Comparison of ENCODE assay signal across 15 cellular contexts in genomic region chr4:89797117-89797516, GRCh38. TPM values are rescaled to one million over a fixed set of nuclear protein-coding genes. Genes with fewer than 3 reads are reported as not detected.
DNase-seq lines count a peak whose midpoint lies in the region; ATAC-seq, FAIRE-seq and TF ChIP-seq lines count a peak whose summit lies in the region.
"Had no signal": no experiment of that assay in that cellular context is flagged by ENCODE, and none has a peak within 500 bp of the region (broad histone marks: within the 10 kb centered on the region; RNA-seq: fewer than 3 reads in every experiment).

No MANE protein-coding gene starts in this region.

- H3K9ac ChIP-seq in Karpas-422 (ENCODE audit: low read length), result no peak overlapping the region

- no peak overlapping the region for H3K27ac ChIP-seq in left ventricle myocardium inferior (replicated peaks)
- H3K27ac ChIP-seq in Karpas-422 (ENCODE audit: low read length), result no peak overlapping the region
- H3K27ac ChIP-seq: coronary artery had no signal

- no peaks in the 10 kb centered on the region for H3K79me2 ChIP-seq in Karpas-422 (ENCODE audit: low read length)

- H3K27me3 ChIP-seq in left ventricle myocardium inferior (ENCODE audit: low read depth), result no peaks in the 10 kb centered on the region
- H3K27me3 ChIP-seq in Karpas-422 (ENCODE audit: low read length), result no peaks in the 10 kb centered on the region

- TF ChIP-seq CTCF in left ventricle myocardium inferior (IDR thresholded peaks at IDR 0.05; ENCODE audit: borderline replicate concordance), result no peak
- no peak for TF ChIP-seq CTCF in fibroblast of pulmonary artery (IDR thresholded peaks at IDR 0.05; ENCODE audit: low read length, missing control alignments)

- no peak overlapping the region for H3K4me2 ChIP-seq in Karpas-422 (ENCODE audit: low read depth, low read length, poor library complexity, severe bottlenecking)

- ATAC-seq in left ventricle myocardium superior (no peak), SK-N-SH treated with all-trans-retinoic acid at 6 μM for 48 hours (peak; percentile 22; the same call in 2 of the 3 replicates)
- ATAC-seq: GM12878 had no signal

- peak; percentile 13 for FAIRE-seq in urothelium cell line (lab: Jason Lieb, UNC)
- FAIRE-seq: GM12878 had no signal

- H2AFZ ChIP-seq in Karpas-422 (ENCODE audit: low read length), result no peak overlapping the region

- no peaks in the 10 kb centered on the region for H3K9me3 ChIP-seq in left ventricle myocardium inferior (replicated peaks)
- H3K9me3 ChIP-seq in Karpas-422 (ENCODE audit: low read length), result no peaks in the 10 kb centered on the region

- H3K36me3 ChIP-seq in left ventricle myocardium inferior (no peaks in the 10 kb centered on the region), Karpas-422 (ENCODE audit: insufficient read depth, low read length) (no peaks in the 10 kb centered on the region)

- no peaks in the 10 kb centered on the region for H3K9me2 ChIP-seq in Karpas-422 (replicated peaks; ENCODE audit: insufficient read depth, low read length)

- H3K4me1 ChIP-seq in left ventricle myocardium inferior (no peaks in the 10 kb centered on the region), Karpas-422 (ENCODE audit: low read length) (no peaks in the 10 kb centered on the region)

- no peak overlapping the region for H3K4me3 ChIP-seq in left ventricle myocardium inferior
- no peak overlapping the region for H3K4me3 ChIP-seq in fibroblast of pulmonary artery (replicated peaks; ENCODE audit: low read depth, low read length)
- no peak overlapping the region for H3K4me3 ChIP-seq in Karpas-422 (ENCODE audit: low read length)
- H3K4me3 ChIP-seq: coronary artery, GM12878 had no signal

- H4K20me1 ChIP-seq in Karpas-422 (ENCODE audit: insufficient read depth, low read depth, low read length), result no peaks in the 10 kb centered on the region

- peak; percentile 29 for DNase-seq in left ventricle myocardium superior
- no peak for DNase-seq in left ventricle myocardium inferior
- DNase-seq in fibroblast of pulmonary artery (ENCODE audit: low read depth), result peak; percentile 85
- DNase-seq in urothelium cell line (ENCODE audit: low spot score), result peak; percentile 39
- no peak for DNase-seq in DMS79 (lab: John Stamatoyannopoulos, UW)
- DNase-seq in Karpas-422, result no peak
- no peak for DNase-seq in stimulated activated CD4-positive, alpha-beta T cell treated with anti-CD3 and anti-CD28 coated beads, Interleukin-15, amount 100 ng/mL, for 24 hours
- DNase-seq: activated CD8-positive, alpha-beta memory T cell treated with anti-CD3 and anti-CD28 coated beads, Interleukin-2, amount 50 U/mL, for 48 hours; activated naive CD8-positive, alpha-beta T cell treated with anti-CD3 and anti-CD28 coated beads for 36 hours; immature natural killer cell; NCI-H345; T-helper 1 cell had no signal

- intact Hi-C loops in left ventricle myocardium superior (cut with micrococcal nuclease), result no loop called here
- intact Hi-C loops in left ventricle myocardium inferior (cut with micrococcal nuclease), result no loop called here

TF ChIP-seq in SK-N-SH treated with all-trans-retinoic acid at 6 μM for 48 hours, 23 proteins besides CTCF, POLR2A, EP300 and RAD21:
- TF ChIP-seq TOX (CRISPR knock-in tag; IDR thresholded peaks at IDR 0.05; ENCODE audit: borderline replicate concordance), result 0 out of 2 replicates have a peak, but pooled peaks have one; percentile 34
- TF ChIP-seq GLIS3 (CRISPR knock-in tag; IDR thresholded peaks at IDR 0.05), result no peak
TF ChIP-seq in SK-N-SH treated with all-trans-retinoic acid at 6 μM for 48 hours: peak in this region for 1.

RNA-seq across cellular contexts. Expression of gene SNCA, which starts 39.8 kb away (rescaled TPM):
- total RNA-seq in left ventricle myocardium superior (4.6 TPM), left ventricle myocardium inferior (7.0 TPM)
- not detected in 2 replicates for total RNA-seq in Karpas-422 (2014; rRNA removed; shearing (Covaris generic); ENCODE audit: low replicate concordance)
- total RNA-seq: GM12878 had no signal

Comparison
In these comparisons a context has a peak if more than half of its experiments do, and no peak if none do; other contexts are left out.
1. DNase-seq: peak in left ventricle myocardium superior (single experiment), fibroblast of pulmonary artery (single experiment) and urothelium cell line (single experiment); none in left ventricle myocardium inferior (single experiment), DMS79 (single experiment), Karpas-422 (single experiment) and stimulated activated CD4-positive, alpha-beta T cell treated with anti-CD3 and anti-CD28 coated beads, Interleukin-15, amount 100 ng/mL, for 24 hours (single experiment).